30 cellular contexts compared by ENCODE assay signal in the genomic region with DNA sequence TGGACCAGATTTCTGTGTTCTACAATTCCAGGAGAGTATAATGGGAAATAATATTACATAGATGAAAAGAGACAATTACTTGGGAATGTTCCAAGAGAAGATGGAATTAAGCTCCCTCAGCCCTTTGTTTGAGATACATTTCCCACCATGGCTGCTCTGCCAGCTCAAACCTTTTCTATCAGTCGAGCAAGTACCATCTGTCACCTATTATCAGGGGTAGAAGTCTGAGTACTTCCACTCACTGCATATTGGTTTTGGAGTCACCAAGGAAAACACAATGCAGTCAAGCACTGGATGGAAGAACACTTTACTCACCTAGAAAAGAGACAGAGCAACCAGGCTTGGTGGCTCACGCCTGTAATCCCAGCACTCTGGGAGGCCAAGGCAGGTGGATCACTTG.
"Had no signal": no experiment of that assay in that cellular context is flagged by ENCODE, and none has a peak within 500 bp of the region (broad histone marks: within the 10 kb centered on the region; RNA-seq: fewer than 3 reads in every experiment).

No MANE protein-coding gene starts in this region.

- H3K9me3 ChIP-seq: ascending aorta, Peyer's patch, SJSA1 had no signal

- H3K27me3 ChIP-seq: ascending aorta, cardiac muscle cell, Peyer's patch, SJSA1 had no signal

- H3K36me3 ChIP-seq: ascending aorta, cardiac muscle cell, Peyer's patch, SJSA1 had no signal

- ATAC-seq: activated CD8-positive, alpha-beta T cell treated with anti-CD3 and anti-CD28 coated beads for 36 hours; activated T-cell treated with anti-CD3 and anti-CD28 coated beads, Interleukin-2, amount 50 U/mL, for 72 hours; activated T-helper 17 cell treated with anti-CD3 and anti-CD28 coated beads, Interleukin-2, amount 50 U/mL, for 72 hours; PC-3 had no signal

- H3K4me1 ChIP-seq: ascending aorta, Peyer's patch, SJSA1 had no signal

- H3K4me3 ChIP-seq: ascending aorta, cardiac muscle cell, Peyer's patch, SJSA1 had no signal

- DNase-seq: activated CD4-positive, alpha-beta T cell treated with anti-CD3 and anti-CD28 coated beads, Interleukin-2, amount 10 ng/mL, durations not matched to agents 24 days and 14 days; activated CD4-positive, alpha-beta T cell treated with anti-CD3 and anti-CD28 coated beads, Interleukin-2, amount 50 U/mL, for 4 hours; activated CD8-positive, alpha-beta T cell treated with anti-CD3 and anti-CD28 coated beads for 36 hours; activated gamma-delta T cell; activated naive CD4-positive, alpha-beta T cell treated with Interleukin-2 at 50 U/mL for 16 hours; activated naive CD8-positive, alpha-beta T cell treated with anti-CD3 and anti-CD28 coated beads, Interleukin-2, amount 10 ng/mL, durations not matched to agents 7 days and 5 days; activated T-cell treated with anti-CD3 and anti-CD28 coated beads, Interleukin-2, amount 50 U/mL, for 1 hour; activated T-cell treated with anti-CD3 and anti-CD28 coated beads, Interleukin-2, amount 50 U/mL, for 72 hours; amygdala; KBM-7; MV-4-11; NCI-H1092; NCI-H1436 treated with DMSO at 0.1 percent for 48 hours; NCI-H1694 treated with DMSO at 0.1 percent for 48 hours; NCI-H2029; NCI-H345; NCI-H526 treated with DMSO at 0.1 percent for 48 hours; NCI-H774; NK-92 treated with Interleukin-12 subunit alpha and Interleukin-12 subunit beta, amount 100 ng/mL, for 24 hours; PC-3; Peyer's patch; RPMI8226; SHP77 treated with DMSO at 0.1 percent for 48 hours; SW 1271; T-helper 1 cell; T1000 had no signal

- H3K27ac ChIP-seq: ascending aorta, cardiac muscle cell, Peyer's patch, SJSA1 had no signal
